ENCODE assay signal across 8 cellular contexts in the genomic region with DNA sequence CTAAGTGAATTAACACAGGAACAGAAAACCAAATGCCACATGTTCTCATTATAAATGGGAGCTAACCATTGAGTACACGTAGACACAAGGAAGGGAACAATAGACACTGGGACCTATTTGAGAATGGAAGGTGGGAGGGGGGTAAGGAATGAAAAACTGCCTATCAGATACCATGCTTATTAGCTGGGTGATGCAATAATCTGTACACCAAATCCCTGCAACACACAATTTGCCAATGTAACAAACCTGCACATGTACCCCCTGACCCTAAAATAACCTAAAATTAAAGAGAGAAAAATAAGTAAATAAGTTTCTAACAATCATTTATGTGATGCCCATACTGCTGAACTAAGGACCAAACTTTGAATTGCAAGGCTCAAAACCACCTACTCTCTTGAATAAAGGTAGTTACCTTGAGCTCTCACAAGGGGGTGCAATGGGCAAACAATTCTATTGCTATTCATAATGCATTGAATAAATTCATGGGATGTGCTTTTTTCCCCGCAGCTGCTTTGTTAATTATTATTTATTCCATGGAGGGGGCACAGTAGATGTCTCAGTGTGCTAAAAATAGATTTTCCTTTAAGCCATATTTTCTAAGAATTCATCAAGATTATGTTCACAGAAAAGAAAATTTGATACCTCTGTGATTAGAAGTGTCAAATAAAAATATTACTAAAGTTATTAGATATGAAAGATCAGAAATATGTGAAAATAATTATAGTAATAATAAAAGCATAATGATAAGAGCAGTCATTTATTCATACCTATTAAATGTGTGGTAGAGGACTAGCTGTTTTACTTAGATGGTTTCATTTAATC.
DNase-seq lines count a peak whose midpoint lies in the region; ATAC-seq and TF ChIP-seq lines count a peak whose summit lies in the region.

No MANE protein-coding gene starts in this region.

- H3K27ac Mint-ChIP-seq in MCF 10A (ENCODE audit: low read depth, unreplicated experiment): no peak overlapping the region

- peak; percentile 79 for TF ChIP-seq CTCF in 22Rv1 (IDR thresholded peaks at IDR 0.05)
- TF ChIP-seq CTCF in MCF 10A (IDR thresholded peaks at IDR 0.05; ENCODE audit: unreplicated experiment): peak; percentile 71
- peak; percentile 62 for TF ChIP-seq CTCF in upper lobe of right lung (IDR thresholded peaks at IDR 0.05)

- POLR2A ChIA-PET in MCF 10A (lab: Yijun Ruan, JAX): interaction anchor here (0.5 to 2.0 kb wide), 5 partner anchors 16 to 484 kb away, joined by 3 to 16 read pairs (median 8); no protein-coding TSS in a partner anchor

- H3K36me3 Mint-ChIP-seq in MCF 10A (ENCODE audit: insufficient read depth, unreplicated experiment): no peaks in the 10 kb centered on the region

- H3K9me3 ChIP-seq in upper lobe of right lung: no peaks in the 10 kb centered on the region

- no peaks in the 10 kb centered on the region for H3K4me1 ChIP-seq in upper lobe of right lung

- no peaks in the 10 kb centered on the region for H3K36me3 ChIP-seq in upper lobe of right lung

- intact Hi-C loops in MCF 10A (cut with micrococcal nuclease) (loop anchor here (1.0 to 10.0 kb wide), 8 partner anchors 79 to 641 kb away; a partner anchor contains a TSS), upper lobe of right lung (cut with DNase I) (loop anchor here (10.0 kb wide), 1 partner anchor 241 kb away; no protein-coding TSS in a partner anchor)

- CTCF ChIA-PET in MCF 10A (lab: Yijun Ruan, JAX): interaction anchor here (0.5 to 9.4 kb wide), 33 partner anchors 16 to 585 kb away, joined by 3 to 147 read pairs (median 4); a partner anchor contains a TSS

- peak; percentile 77 for ATAC-seq in upper lobe of right lung

- H3K4me1 Mint-ChIP-seq in MCF 10A (ENCODE audit: insufficient read depth, unreplicated experiment): peaks cover 5% of the 10 kb centered on the region

- no peak overlapping the region for H3K27ac ChIP-seq in 22Rv1
- H3K27ac ChIP-seq in upper lobe of right lung: no peak overlapping the region

- no peaks in the 10 kb centered on the region for H3K27me3 ChIP-seq in upper lobe of right lung

- no peak overlapping the region for H3K4me3 ChIP-seq in upper lobe of right lung

- H3K27me3 Mint-ChIP-seq in MCF 10A (ENCODE audit: insufficient read depth, unreplicated experiment): no peaks in the 10 kb centered on the region

- DNase-seq in GM03348 (ENCODE audit: low spot score) (peak; percentile 74), HK-2 (ENCODE audit: unreplicated experiment) (peak; percentile 5), NCI-H748 (lab: John Stamatoyannopoulos, UW; ENCODE audit: unreplicated experiment) (peak; percentile 77), MCF 10A (ENCODE audit: unreplicated experiment) (peak; percentile 76), kidney tubule cell (ENCODE audit: low spot score) (peak; percentile 74), upper lobe of right lung (no peak), activated gamma-delta T cell (lab: John Stamatoyannopoulos, UW) (no peak)

- no TSS peak for BruUV-seq in MCF 10A (replicated peaks; lab: Mats Ljungman, UMichigan)

- H3K4me3 Mint-ChIP-seq in MCF 10A (ENCODE audit: unreplicated experiment): no peak overlapping the region

- peaks cover 8% of the 10 kb centered on the region for H3K9me3 Mint-ChIP-seq in MCF 10A (ENCODE audit: unreplicated experiment)

Comparison
In these comparisons a context has a peak if more than half of its experiments do, and no peak if none do; other contexts are left out.
1. DNase-seq: peak in GM03348 (single experiment), HK-2 (single experiment), NCI-H748 (single experiment), MCF 10A (single experiment) and kidney tubule cell (single experiment); none in upper lobe of right lung (single experiment) and activated gamma-delta T cell (single experiment).
2. Peak in every context shown above with its lines, with median percentiles within 50 percentile points of each other: CTCF ChIP-seq.